11 cellular contexts compared by ENCODE assay signal in the genomic region with DNA sequence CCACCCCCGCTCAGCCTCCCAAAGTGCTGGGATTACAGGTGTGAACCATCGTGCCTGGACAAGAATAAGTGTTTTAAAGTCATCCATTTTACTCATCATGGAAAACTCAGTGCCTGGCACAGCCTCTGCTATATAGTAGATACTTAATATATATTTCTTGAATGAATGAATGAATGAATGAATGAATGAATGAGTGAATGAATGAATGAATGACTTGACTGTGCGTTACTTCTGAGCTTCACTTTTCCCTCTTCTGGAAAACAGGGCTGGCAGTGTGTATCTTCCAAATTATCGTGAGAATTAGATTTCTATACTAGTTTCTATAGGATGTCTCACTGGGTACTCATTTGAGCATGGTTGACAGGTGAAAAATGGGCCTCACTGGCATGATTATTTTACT.
"Had no signal": no experiment of that assay in that cellular context is flagged by ENCODE, and none has a peak within 500 bp of the region (broad histone marks: within the 10 kb centered on the region; RNA-seq: fewer than 3 reads in every experiment).

No MANE protein-coding gene starts in this region.

- FAIRE-seq: H1, H54 had no signal

- H3K27ac ChIP-seq: GM23248 had no signal

- DNase-seq: GM23248, GOT3, H7, H9, HCEC 1CT, HFFc6 had no signal

- H2AFZ ChIP-seq: GM23248, GM23338 had no signal

- H3K4me1 ChIP-seq: HAP-1 had no signal

- H3K9ac ChIP-seq: GM23248 had no signal

- H3K36me3 ChIP-seq: HAP-1 had no signal

- ATAC-seq: GM23338, HCT116 had no signal

- H3K4me2 ChIP-seq: GM23338 had no signal

- H3K9me3 ChIP-seq: HAP-1 had no signal

- H3K4me3 ChIP-seq: GM23248, GM23338, HAP-1 had no signal
